Comparison of ENCODE assay signal across 18 cellular contexts in the genomic region with DNA sequence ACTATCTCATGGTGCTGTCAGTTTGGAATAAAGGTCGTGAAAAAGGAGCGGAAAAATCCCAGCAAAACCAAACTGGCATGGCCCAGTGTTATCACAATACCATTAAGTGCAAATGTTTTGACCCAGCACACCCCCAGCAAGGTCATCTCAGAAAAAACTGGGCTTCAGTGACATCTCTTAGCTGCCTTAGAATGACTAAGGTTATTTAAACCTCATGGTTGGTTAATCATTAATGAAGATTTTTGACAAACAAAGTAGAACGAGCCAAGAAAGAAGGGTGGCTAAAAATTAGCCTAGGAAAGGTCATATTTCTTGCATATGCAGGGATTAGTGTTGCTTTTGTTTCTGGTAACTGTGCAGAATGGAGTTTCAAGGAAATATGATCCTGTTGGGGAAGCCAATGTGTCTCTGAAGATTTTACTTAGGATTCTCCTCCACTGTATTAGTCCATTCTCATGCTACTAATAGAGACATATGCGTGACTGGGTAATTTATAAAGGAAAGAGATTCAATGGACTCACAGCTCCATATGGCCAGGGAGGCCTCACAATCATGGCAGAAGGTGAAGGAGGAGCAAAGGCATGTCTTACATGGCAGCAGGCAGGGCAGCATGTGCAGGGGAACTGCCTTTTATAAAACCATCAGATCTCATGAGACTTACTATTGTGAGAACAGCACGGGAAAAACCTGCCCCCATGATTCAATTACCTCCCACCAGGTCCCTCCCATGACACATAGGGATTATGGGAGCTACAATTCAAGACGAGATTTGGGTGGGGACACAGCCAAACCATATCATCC.
DNase-seq lines count a peak whose midpoint lies in the region; ATAC-seq and TF ChIP-seq lines count a peak whose summit lies in the region.
"Had no signal": no experiment of that assay in that cellular context is flagged by ENCODE, and none has a peak within 500 bp of the region (broad histone marks: within the 10 kb centered on the region; RNA-seq: fewer than 3 reads in every experiment).

No MANE protein-coding gene starts in this region.

- peak; percentile 51 to 65 for DNase-seq in Caco-2
- peak; percentile 55 for DNase-seq in HT-29 (ENCODE audit: low spot score)
- no peak for DNase-seq in endodermal cell
- no peak for DNase-seq in effector CD4-positive, alpha-beta T cell
- no peak for DNase-seq in heart left ventricle
- DNase-seq in NCI-H1417 treated with DMSO at 0.1 percent for 48 hours (lab: John Stamatoyannopoulos, UW), result no peak
- DNase-seq: activated CD4-positive, alpha-beta T cell treated with anti-CD3 and anti-CD28 coated beads, Interleukin-2, amount 50 U/mL, for 48 hours; activated T-cell treated with anti-CD3 and anti-CD28 coated beads, Interleukin-2, amount 50 U/mL, for 48 hours; central memory CD4-positive, alpha-beta T cell; foreskin fibroblast; NCI-H1436; nucleus accumbens; trophoblast cell had no signal

- CTCF ChIA-PET in Caco-2 (lab: Charles Lee), result interaction anchor here (1.2 kb wide), 1 partner anchor 101 kb away, joined by 3 read pairs; no protein-coding TSS in a partner anchor

- H3K9me3 Mint-ChIP-seq in Caco-2 (ENCODE audit: unreplicated experiment) (no peaks in the 10 kb centered on the region), endodermal cell (peaks cover 12% of the 10 kb centered on the region)
- H3K9me3 Mint-ChIP-seq: stimulated activated effector memory CD8-positive, alpha-beta T cell treated with anti-CD3 and anti-CD28 coated beads, Interleukin-12 subunit alpha, Interleukin-12 subunit beta, amount 100 ng/mL, for 72 hours had no signal

- H3K36me3 ChIP-seq in Caco-2 (ENCODE audit: control insufficient read depth, insufficient read depth, low read length), result no peaks in the 10 kb centered on the region
- H3K36me3 ChIP-seq in endodermal cell (ENCODE audit: control insufficient read depth, insufficient read depth, low read length), result peaks cover 15% of the 10 kb centered on the region
- H3K36me3 ChIP-seq in muscle layer of duodenum (ENCODE audit: control insufficient read depth in 1 of 2, insufficient read depth in 2 of 2, low read length in 2 of 2), result no peaks in the 10 kb centered on the region
- no peaks in the 10 kb centered on the region for H3K36me3 ChIP-seq in heart left ventricle

- POLR2A ChIA-PET in Caco-2 (lab: Charles Lee), result interaction anchor here (1.0 kb wide), 1 partner anchor 15 kb away, joined by 3 read pairs; no protein-coding TSS in a partner anchor

- BruUV-seq in Caco-2 (replicated peaks; lab: Mats Ljungman, UMichigan), result no TSS peak

- H3K9ac ChIP-seq in endodermal cell (ENCODE audit: extremely low read depth, low read length, poor library complexity, severe bottlenecking), result no peak overlapping the region

- H3K27ac ChIP-seq in endodermal cell (ENCODE audit: low read depth, low read length), result no peak overlapping the region
- peak overlapping the region; percentile 65 for H3K27ac ChIP-seq in muscle layer of duodenum (ENCODE audit: low read length)
- no peak overlapping the region for H3K27ac ChIP-seq in heart left ventricle
- H3K27ac ChIP-seq: skin epidermis had no signal

- 60 to 79% methylated on average over 3 to 6 of the region's 6 CpGs for WGBS in endodermal cell (ENCODE audit: insufficient coverage in 1 of 2, insufficient read length in 1 of 2), 2 experiments
- WGBS in heart left ventricle, 4 donors, result 67 to 80% (median 72%) methylated on average over 6 of the region's 6 CpGs

- TF ChIP-seq CTCF in Caco-2 (IDR thresholded peaks at IDR 0.05; ENCODE audit: insufficient read depth in 1 of 2, low read depth in 1 of 2, low read length in 1 of 2, severe bottlenecking in 1 of 2, unreplicated experiment in 1 of 2), result no peak
- TF ChIP-seq CTCF in endodermal cell (conservative IDR thresholded peaks at IDR 0.05), result no peak
- no peak for TF ChIP-seq CTCF in heart left ventricle (IDR thresholded peaks at IDR 0.05)

- intact Hi-C loops in Caco-2 (cut with micrococcal nuclease; ENCODE audit: unreplicated experiment), result loop anchor here (1.0 to 10.0 kb wide), 3 partner anchors 15 to 296 kb away; no protein-coding TSS in a partner anchor
- intact Hi-C loops in heart left ventricle (cut with DNase I), result no loop called here

- H3K9me3 ChIP-seq in Caco-2 (peaks cover 11% of the 10 kb centered on the region), endodermal cell (ENCODE audit: control insufficient read depth, low read length) (peaks cover 9% of the 10 kb centered on the region), muscle layer of duodenum (ENCODE audit: control insufficient read depth in 1 of 2, low read length in 2 of 2) (no peaks in the 10 kb centered on the region), heart left ventricle (no peaks in the 10 kb centered on the region)

- no peak for TF ChIP-seq POLR2A in heart left ventricle (IDR thresholded peaks at IDR 0.05)

- H3K27ac Mint-ChIP-seq in Caco-2 (ENCODE audit: unreplicated experiment) (peak overlapping the region; percentile 90), endodermal cell (peak overlapping the region; percentile 24)
- H3K27ac Mint-ChIP-seq: stimulated activated effector memory CD8-positive, alpha-beta T cell treated with anti-CD3 and anti-CD28 coated beads, Interleukin-12 subunit alpha, Interleukin-12 subunit beta, amount 100 ng/mL, for 72 hours had no signal

- H3K36me3 Mint-ChIP-seq in Caco-2 (ENCODE audit: insufficient read depth, unreplicated experiment) (peaks cover 62% of the 10 kb centered on the region), endodermal cell (ENCODE audit: low read depth) (peaks cover 20% of the 10 kb centered on the region)
- H3K36me3 Mint-ChIP-seq: stimulated activated effector memory CD8-positive, alpha-beta T cell treated with anti-CD3 and anti-CD28 coated beads, Interleukin-12 subunit alpha, Interleukin-12 subunit beta, amount 100 ng/mL, for 72 hours had no signal

- peaks cover 34% of the 10 kb centered on the region for H3K4me1 Mint-ChIP-seq in Caco-2 (ENCODE audit: low read depth, unreplicated experiment)
- peaks cover 10% of the 10 kb centered on the region for H3K4me1 Mint-ChIP-seq in endodermal cell
- H3K4me1 Mint-ChIP-seq: memory B cell; stimulated activated effector memory CD8-positive, alpha-beta T cell treated with anti-CD3 and anti-CD28 coated beads, Interleukin-12 subunit alpha, Interleukin-12 subunit beta, amount 100 ng/mL, for 72 hours had no signal

- H3K4me1 ChIP-seq in Caco-2, result peaks cover 36% of the 10 kb centered on the region
- H3K4me1 ChIP-seq in endodermal cell (ENCODE audit: control insufficient read depth, insufficient read depth, low read length), result no peaks in the 10 kb centered on the region
- H3K4me1 ChIP-seq in muscle layer of duodenum (ENCODE audit: control insufficient read depth in 1 of 2, insufficient read depth in 2 of 2, low read length in 2 of 2), result no peaks in the 10 kb centered on the region
- H3K4me1 ChIP-seq in heart left ventricle, result no peaks in the 10 kb centered on the region

- ATAC-seq in heart left ventricle (no peak), GM21619 (IDR thresholded peaks at IDR 0.05; ENCODE audit: unreplicated experiment) (no peak)
- ATAC-seq: stimulated activated effector memory CD8-positive, alpha-beta T cell treated with anti-CD3 and anti-CD28 coated beads, Interleukin-12 subunit alpha, Interleukin-12 subunit beta, amount 100 ng/mL, for 72 hours had no signal

- H3K27me3 ChIP-seq in Caco-2 (replicated peaks; ENCODE audit: control insufficient read depth, insufficient read depth, low read length) (no peaks in the 10 kb centered on the region), endodermal cell (ENCODE audit: control insufficient read depth, insufficient read depth, low read length, poor library complexity, severe bottlenecking) (no peaks in the 10 kb centered on the region), muscle layer of duodenum (ENCODE audit: low read depth, low read length) (no peaks in the 10 kb centered on the region), heart left ventricle (no peaks in the 10 kb centered on the region)

- H3K27me3 Mint-ChIP-seq in Caco-2 (ENCODE audit: insufficient read depth, unreplicated experiment) (no peaks in the 10 kb centered on the region), endodermal cell (ENCODE audit: insufficient read depth) (no peaks in the 10 kb centered on the region)
- H3K27me3 Mint-ChIP-seq: memory B cell had no signal

- H3K4me3 ChIP-seq in Caco-2 (ENCODE audit: low read depth, low read length) (no peak overlapping the region), endodermal cell (ENCODE audit: low read length) (peak overlapping the region; percentile 30), muscle layer of duodenum (ENCODE audit: low read depth in 1 of 2, low read length in 2 of 2) (no peak overlapping the region), heart left ventricle (no peak overlapping the region)
- H3K4me3 ChIP-seq: skin epidermis had no signal

- H3K4me3 Mint-ChIP-seq in Caco-2 (ENCODE audit: unreplicated experiment), result peak overlapping the region; percentile 40
- no peak overlapping the region for H3K4me3 Mint-ChIP-seq in endodermal cell
- H3K4me3 Mint-ChIP-seq: memory B cell; stimulated activated effector memory CD8-positive, alpha-beta T cell treated with anti-CD3 and anti-CD28 coated beads, Interleukin-12 subunit alpha, Interleukin-12 subunit beta, amount 100 ng/mL, for 72 hours had no signal

Comparison
In these comparisons a context has a peak if more than half of its experiments do, and no peak if none do; other contexts are left out.
1. DNase-seq: peak in Caco-2 (2 of 2) and HT-29 (single experiment); none in endodermal cell (single experiment), effector CD4-positive, alpha-beta T cell (single experiment), heart left ventricle (0 of 5) and NCI-H1417 treated with DMSO at 0.1 percent for 48 hours (single experiment).